ENCODE assay signal across 8 cellular contexts in genomic region chr2:135875491-135876065, GRCh38. TPM values are rescaled to one million over a fixed set of nuclear protein-coding genes. Genes with fewer than 3 reads are reported as not detected.
DNase-seq lines count a peak whose midpoint lies in the region; ATAC-seq, FAIRE-seq and TF ChIP-seq lines count a peak whose summit lies in the region.

No MANE protein-coding gene starts in this region.

- FAIRE-seq in urothelium cell line (lab: Jason Lieb, UNC): no peak

- H3K4me3 Mint-ChIP-seq in Calu3 (ENCODE audit: low read depth, unreplicated experiment): peak overlapping the region; percentile 90
- peak overlapping the region; percentile 91 for H3K4me3 Mint-ChIP-seq in activated naive CD4-positive, alpha-beta T cell treated with anti-CD3 and anti-CD28 coated beads for 36 hours

- intact Hi-C loops in Calu3 (cut with micrococcal nuclease; ENCODE audit: unreplicated experiment) (no loop called here), posterior vena cava (cut with DNase I) (no loop called here)
- intact Hi-C loops in activated naive CD4-positive, alpha-beta T cell treated with anti-CD3 and anti-CD28 coated beads for 36 hours (cut with micrococcal nuclease): loop anchor here (1.0 to 2.0 kb wide), 11 partner anchors 27 to 957 kb away; partner anchors contain the start of genes CCNT2, DARS1, R3HDM1 and RAB3GAP1

- no peaks in the 10 kb centered on the region for H3K27me3 Mint-ChIP-seq in Calu3 (ENCODE audit: unreplicated experiment)
- H3K27me3 Mint-ChIP-seq in activated naive CD4-positive, alpha-beta T cell treated with anti-CD3 and anti-CD28 coated beads for 36 hours (ENCODE audit: low read depth): no peaks in the 10 kb centered on the region

- no TSS peak for BruUV-seq in Calu3 (replicated peaks; lab: Mats Ljungman, UMichigan)

- no peak for TF ChIP-seq CTCF in Calu3 (IDR thresholded peaks at IDR 0.05; ENCODE audit: unreplicated experiment)
- TF ChIP-seq CTCF in cardiac muscle cell (IDR thresholded peaks at IDR 0.05; ENCODE audit: low read depth, low read length): no peak

- H3K27me3 ChIP-seq in SJCRH30 (no peaks in the 10 kb centered on the region), cardiac muscle cell (no peaks in the 10 kb centered on the region)

- H3K4me3 ChIP-seq in SJCRH30 (peak overlapping the region; percentile 89), cardiac muscle cell (peak overlapping the region; percentile 79)

- CTCF ChIA-PET in Calu3 (lab: Charles Lee): interaction anchor here (0.6 kb wide), 1 partner anchor 144 kb away, joined by 4 read pairs; no protein-coding TSS in a partner anchor
- CTCF ChIA-PET in activated naive CD4-positive, alpha-beta T cell treated with anti-CD3 and anti-CD28 coated beads for 36 hours (lab: Charles Lee): interaction anchor here (0.7 to 2.4 kb wide), 5 partner anchors 21 to 506 kb away, joined by 3 to 6 read pairs (median 3); no protein-coding TSS in a partner anchor

- no peaks in the 10 kb centered on the region for H3K9me3 ChIP-seq in SJCRH30 (replicated peaks)
- no peaks in the 10 kb centered on the region for H3K9me3 ChIP-seq in cardiac muscle cell (ENCODE audit: low read depth)

- H3K27ac ChIP-seq in SJCRH30 (peak overlapping the region; percentile 86), cardiac muscle cell (peak overlapping the region; percentile 58)

- H3K36me3 ChIP-seq in SJCRH30 (peaks cover 25% of the 10 kb centered on the region), cardiac muscle cell (peaks cover 3% of the 10 kb centered on the region)

- DNase-seq in Calu3: peak; percentile 50
- peak; percentile 63 to 74 for DNase-seq in SJCRH30
- peak; percentile 81 for DNase-seq in activated naive CD4-positive, alpha-beta T cell treated with anti-CD3 and anti-CD28 coated beads for 36 hours
- peak; percentile 71 to 74 for DNase-seq in cardiac muscle cell (ENCODE audit: low read depth in 1 of 2, low spot score in 1 of 2)
- peak; percentile 87 for DNase-seq in posterior vena cava (ENCODE audit: low spot score)
- DNase-seq in urothelium cell line (ENCODE audit: low spot score): peak; percentile 53

- H3K4me1 ChIP-seq in SJCRH30 (peaks cover 7% of the 10 kb centered on the region), cardiac muscle cell (ENCODE audit: low read depth) (peaks cover 3% of the 10 kb centered on the region)

- H3K4me1 Mint-ChIP-seq in Calu3 (ENCODE audit: low read depth, unreplicated experiment): peaks cover 32% of the 10 kb centered on the region
- H3K4me1 Mint-ChIP-seq in activated naive CD4-positive, alpha-beta T cell treated with anti-CD3 and anti-CD28 coated beads for 36 hours (ENCODE audit: low read depth): peaks cover 46% of the 10 kb centered on the region

- no peaks in the 10 kb centered on the region for H3K9me3 Mint-ChIP-seq in Calu3 (ENCODE audit: low read depth, unreplicated experiment)
- no peaks in the 10 kb centered on the region for H3K9me3 Mint-ChIP-seq in activated naive CD4-positive, alpha-beta T cell treated with anti-CD3 and anti-CD28 coated beads for 36 hours

- peak overlapping the region; percentile 50 for H3K27ac Mint-ChIP-seq in Calu3 (ENCODE audit: unreplicated experiment)
- peak overlapping the region; percentile 95 for H3K27ac Mint-ChIP-seq in activated naive CD4-positive, alpha-beta T cell treated with anti-CD3 and anti-CD28 coated beads for 36 hours

- H3K36me3 Mint-ChIP-seq in Calu3 (ENCODE audit: insufficient read depth, unreplicated experiment): peaks cover 28% of the 10 kb centered on the region
- peaks cover 55% of the 10 kb centered on the region for H3K36me3 Mint-ChIP-seq in activated naive CD4-positive, alpha-beta T cell treated with anti-CD3 and anti-CD28 coated beads for 36 hours (ENCODE audit: low read depth)

- peak; percentile 60 for ATAC-seq in GM19452 (IDR thresholded peaks at IDR 0.05; ENCODE audit: unreplicated experiment)
- peak; percentile 47 for ATAC-seq in HG03558 (IDR thresholded peaks at IDR 0.05; ENCODE audit: extremely low read depth, unreplicated experiment)

RNA-seq across cellular contexts. Expression of gene MCM6, which starts 0.7 kb away (rescaled TPM):
- total RNA-seq in Calu3 (2022) (40.0 and 44.1 TPM in 2 replicates), cardiac muscle cell (12.8 and 19.8 TPM in 2 replicates), posterior vena cava (10 to 100 TPM; 14.4 to 15.5 TPM)
- 102 and 110 TPM in 2 replicates for total RNA-seq in SJCRH30 (2014; rRNA removed; shearing (Covaris generic))
- total RNA-seq in activated naive CD4-positive, alpha-beta T cell treated with anti-CD3 and anti-CD28 coated beads for 36 hours: 100 to 1,000 TPM; 221 to 226 TPM
- polyA plus RNA-seq in cardiac muscle cell: 22.4 and 32.0 TPM in 2 replicates

RNA-seq across cellular contexts. Expression of gene LCT, which starts 38.6 kb away (rescaled TPM):
- total RNA-seq in Calu3 (2022) (1.3 and 1.4 TPM in 2 replicates), cardiac muscle cell (0.03 TPM in 1 of 2 replicates, not detected in the other), posterior vena cava (under 1 TPM in 1 of 2 donors, not detected in 1; 0.05 TPM)
- total RNA-seq in SJCRH30 (2014; rRNA removed; shearing (Covaris generic)): not detected in 2 replicates
- under 1 TPM; 0.05 to 0.07 TPM for total RNA-seq in activated naive CD4-positive, alpha-beta T cell treated with anti-CD3 and anti-CD28 coated beads for 36 hours
- 0.10 TPM in 1 of 2 replicates, not detected in the other for polyA plus RNA-seq in cardiac muscle cell

Comparison
In these comparisons a context has a peak if more than half of its experiments do, and no peak if none do; other contexts are left out.
1. Peak in every context shown above with its lines: DNase-seq, ATAC-seq, H3K4me3 ChIP-seq and H3K27ac ChIP-seq.